In the genomic region with DNA sequence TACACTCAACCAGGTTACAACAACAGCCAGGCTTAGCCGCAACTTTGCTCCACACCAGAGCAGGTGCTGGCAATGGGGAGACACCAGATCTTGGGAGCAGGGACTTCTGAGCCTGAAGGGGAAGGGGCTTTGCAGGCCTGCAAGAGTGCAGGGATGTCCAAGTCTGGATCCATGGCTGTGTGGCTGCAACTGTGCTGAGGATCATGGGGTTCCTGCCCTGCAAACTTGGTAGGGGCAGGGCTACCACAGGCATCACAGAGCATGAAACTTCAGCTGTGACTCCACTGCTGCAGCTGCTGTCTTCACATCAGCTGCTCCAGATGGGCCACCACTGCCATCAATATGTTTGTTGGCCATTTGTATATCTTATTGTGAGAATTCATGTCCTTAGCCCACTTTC, we compare ENCODE assay signal across 5 cellular contexts.
"Had no signal": no experiment of that assay in that cellular context is flagged by ENCODE, and none has a peak within 500 bp of the region (broad histone marks: within the 10 kb centered on the region; RNA-seq: fewer than 3 reads in every experiment).

No MANE protein-coding gene starts in this region.

- H2AFZ ChIP-seq: GM23338 had no signal

- DNase-seq: H9, HCEC 1CT, IMR-90 had no signal

- ATAC-seq: GM23338, K562 had no signal

- H3K4me2 ChIP-seq: GM23338 had no signal

- H3K4me3 ChIP-seq: GM23338, K562 had no signal
